ENCODE assay signal across 8 cellular contexts in the genomic region with DNA sequence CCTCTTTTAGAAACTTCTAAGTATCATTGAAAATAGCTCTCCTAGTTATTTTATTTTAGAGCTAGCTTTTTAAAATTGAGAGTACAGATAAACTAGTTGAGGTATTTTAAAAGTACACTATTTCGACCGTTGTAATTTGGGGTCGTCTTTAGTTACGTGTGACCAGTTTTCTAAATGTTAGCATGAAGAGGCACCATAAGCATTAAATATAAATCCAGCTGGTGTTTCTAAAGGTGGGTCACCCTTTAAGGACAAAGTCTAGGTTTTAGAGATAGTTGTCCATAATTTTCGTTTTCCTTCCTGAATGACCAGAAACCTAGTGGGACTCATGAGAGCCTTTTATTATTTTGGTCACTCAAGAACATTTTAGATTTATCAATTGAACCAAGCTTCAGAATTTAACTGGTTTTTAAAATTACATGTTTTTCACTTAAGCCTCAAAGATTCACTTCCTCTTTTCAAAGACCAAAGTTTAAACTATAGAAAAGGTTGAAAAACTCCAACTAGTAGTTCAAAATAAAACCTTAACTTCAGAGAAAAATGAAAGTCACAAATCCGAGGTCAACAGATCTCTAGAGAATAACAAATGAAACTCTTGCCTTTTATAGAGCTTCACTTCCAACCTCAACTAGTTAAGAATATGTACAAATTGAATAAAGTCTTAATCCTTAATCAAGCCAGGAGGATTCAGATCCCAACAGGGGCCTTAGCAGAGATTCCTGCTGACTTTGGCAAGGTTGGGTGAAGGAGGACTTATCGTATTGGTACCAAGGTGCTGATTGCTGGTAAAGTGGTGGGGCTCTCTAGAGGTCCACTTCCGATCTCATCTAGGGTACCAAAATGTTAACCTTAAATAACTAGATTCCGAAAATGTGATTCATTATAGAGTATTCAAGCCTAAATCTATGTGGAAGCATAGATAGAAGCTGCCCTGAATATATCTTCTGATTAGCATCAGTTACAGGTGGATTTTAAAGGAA. TPM values are rescaled to one million over a fixed set of nuclear protein-coding genes. Genes with fewer than 3 reads are reported as not detected.
DNase-seq lines count a peak whose midpoint lies in the region; ATAC-seq and TF ChIP-seq lines count a peak whose summit lies in the region.

No MANE protein-coding gene starts in this region.

- peak overlapping the region; percentile 36 for H3K27ac ChIP-seq in muscle layer of colon (ENCODE audit: low read depth, low read length)

- H3K4me3 Mint-ChIP-seq in effector memory CD8-positive, alpha-beta T cell = no peak overlapping the region

- peaks cover 27% of the 10 kb centered on the region for H3K4me1 ChIP-seq in muscle layer of colon (ENCODE audit: insufficient read depth, low read length)

- DNase-seq in NB4 (ENCODE audit: low read depth) (peak; percentile 49), occipital lobe (lab: John Stamatoyannopoulos, UW) (no peak)
- DNase-seq in stimulated activated CD4-positive, alpha-beta T cell treated with anti-CD3 and anti-CD28 coated beads, Interleukin-2, amount 100 ng/mL, for 24 hours = no peak
- DNase-seq in effector memory CD8-positive, alpha-beta T cell = no peak

- no peaks in the 10 kb centered on the region for H3K27me3 Mint-ChIP-seq in effector memory CD8-positive, alpha-beta T cell

- ATAC-seq in GM18498 (IDR thresholded peaks at IDR 0.05; ENCODE audit: unreplicated experiment) = peak; percentile 45
- ATAC-seq in GM21786 (IDR thresholded peaks at IDR 0.05; ENCODE audit: unreplicated experiment) = peak; percentile 55
- ATAC-seq in effector memory CD8-positive, alpha-beta T cell (replicated peaks) = no peak
- no peak for ATAC-seq in GM19328 (IDR thresholded peaks at IDR 0.05; ENCODE audit: unreplicated experiment)

- H3K36me3 ChIP-seq in muscle layer of colon (ENCODE audit: insufficient read depth, low read length) = peaks cover 6% of the 10 kb centered on the region

- no peaks in the 10 kb centered on the region for H3K27me3 ChIP-seq in muscle layer of colon (ENCODE audit: control insufficient read depth in 1 of 2, insufficient read depth in 2 of 2, low read length in 2 of 2)

- TF ChIP-seq CTCF in NB4 (IDR thresholded peaks at IDR 0.05; ENCODE audit: low read depth, low read length) = no peak

- H3K4me3 ChIP-seq in NB4 (ENCODE audit: low read depth, low read length) (peak overlapping the region; percentile 64), muscle layer of colon (ENCODE audit: low read depth in 1 of 2, low read length in 2 of 2) (peak overlapping the region in 1 of 2 donors; percentile 15)

- no peak for TF ChIP-seq POLR2A in NB4 (IDR thresholded peaks at IDR 0.05; ENCODE audit: extremely low read depth, insufficient read length)

- H3K9me3 Mint-ChIP-seq in effector memory CD8-positive, alpha-beta T cell = peaks cover 0 to 2% of the 10 kb centered on the region in 2 donors

- H3K36me3 Mint-ChIP-seq in effector memory CD8-positive, alpha-beta T cell (ENCODE audit: insufficient read depth) = peaks cover 6% of the 10 kb centered on the region

- H3K9ac ChIP-seq in muscle layer of colon (ENCODE audit: low read length) = no peak overlapping the region

- H3K4me1 Mint-ChIP-seq in effector memory CD8-positive, alpha-beta T cell (ENCODE audit: low read depth in 2 of 2) = peaks cover 6 to 9% of the 10 kb centered on the region in 2 donors

- H3K27ac Mint-ChIP-seq in effector memory CD8-positive, alpha-beta T cell = no peak overlapping the region

- no peaks in the 10 kb centered on the region for H3K9me3 ChIP-seq in muscle layer of colon (ENCODE audit: low read length)

RNA-seq across cellular contexts. Expression of gene PHKB, which starts 32.5 kb away (rescaled TPM):
- total RNA-seq in occipital lobe = 195 TPM

RNA-seq across cellular contexts. Expression of gene ITFG1, which starts 32.8 kb away (rescaled TPM):
- total RNA-seq in occipital lobe = 187 TPM

Comparison
In these comparisons a context has a peak if more than half of its experiments do, and no peak if none do; other contexts are left out.
1. ATAC-seq: peak in GM18498 (single experiment) and GM21786 (single experiment); none in effector memory CD8-positive, alpha-beta T cell (single experiment) and GM19328 (single experiment).